ENCODE assay signal across 8 cellular contexts in genomic region chr4:185210102-185210981, GRCh38. TPM values are rescaled to one million over a fixed set of nuclear protein-coding genes. Genes with fewer than 3 reads are reported as not detected.
DNase-seq lines count a peak whose midpoint lies in the region; ATAC-seq and TF ChIP-seq lines count a peak whose summit lies in the region.

No MANE protein-coding gene starts in this region.

- peak overlapping the region; percentile 65 for H2BK12ac ChIP-seq in trophoblast cell (ENCODE audit: low read length)

- peak overlapping the region; percentile 68 for H2BK5ac ChIP-seq in trophoblast cell (ENCODE audit: low read depth, low read length, poor library complexity)

- peaks cover 8% of the 10 kb centered on the region for H3K79me2 ChIP-seq in trophoblast cell (ENCODE audit: control insufficient read depth, insufficient read depth, low read length, poor library complexity)

- H4K12ac ChIP-seq in trophoblast cell (ENCODE audit: low read depth, low read length), result peak overlapping the region; percentile 55

- H2BK120ac ChIP-seq in trophoblast cell (ENCODE audit: insufficient read depth, low read length, poor library complexity), result peak overlapping the region; percentile 80

- H4K91ac ChIP-seq in trophoblast cell (ENCODE audit: low read depth, low read length), result peak overlapping the region; percentile 78

- WGBS in trophoblast cell (ENCODE audit: extremely low coverage, insufficient coverage, insufficient read length), result no CpG with 5 or more reads among the region's 84 CpGs

- peaks cover 6% of the 10 kb centered on the region for H3K79me1 ChIP-seq in trophoblast cell (ENCODE audit: low read length)

- H3K4me1 ChIP-seq in RWPE2 (ENCODE audit: insufficient read depth, poor library complexity, severe bottlenecking), result peaks cover 7% of the 10 kb centered on the region
- peaks cover 18% of the 10 kb centered on the region for H3K4me1 ChIP-seq in adipocyte (ENCODE audit: control insufficient read depth, insufficient read depth, low read length)
- H3K4me1 ChIP-seq in trophoblast cell (ENCODE audit: control insufficient read depth in 1 of 2, insufficient read depth in 2 of 2, low read length in 2 of 2), result peaks cover 3% of the 10 kb centered on the region in 2 experiments

- DNase-seq in SIG-M5 treated with dmso at 0.1 percent for 504 hours (lab: John Stamatoyannopoulos, UW; ENCODE audit: unreplicated experiment) (peak; percentile 11), SIG-M5 (lab: John Stamatoyannopoulos, UW) (no peak), RWPE2 (ENCODE audit: low spot score) (no peak), adipocyte (ENCODE audit: low read depth) (peak; percentile 76), cardiac septum (ENCODE audit: low spot score) (peak; percentile 80), trophoblast cell (peak; percentile 41 to 66), NCI-H187 (lab: John Stamatoyannopoulos, UW) (no peak)

- intact Hi-C loops in cardiac septum (cut with DNase I), result loop anchor here (1.0 kb wide), 1 partner anchor 186 kb away; the partner anchor contains the start of gene ANKRD37

- peak overlapping the region; percentile 91 for H3K18ac ChIP-seq in trophoblast cell (ENCODE audit: low read length)

- H4K8ac ChIP-seq in trophoblast cell (ENCODE audit: low read depth, low read length), result peak overlapping the region; percentile 3

- H3K36me3 ChIP-seq in RWPE2 (ENCODE audit: low read depth) (no peaks in the 10 kb centered on the region), adipocyte (ENCODE audit: control insufficient read depth, insufficient read depth, low read length, severe bottlenecking) (no peaks in the 10 kb centered on the region), trophoblast cell (ENCODE audit: control insufficient read depth in 1 of 2, insufficient read depth in 2 of 2, low read length in 2 of 2) (no peaks in the 10 kb centered on the region)

- peak overlapping the region; percentile 28 for H3K27ac ChIP-seq in RWPE2 (ENCODE audit: poor library complexity, severe bottlenecking)
- H3K27ac ChIP-seq in trophoblast cell (ENCODE audit: low read depth, low read length), result peak overlapping the region; percentile 51

- H3K27me3 ChIP-seq in RWPE2 (ENCODE audit: insufficient read depth, poor library complexity, severe bottlenecking) (no peaks in the 10 kb centered on the region), adipocyte (replicated peaks; ENCODE audit: control insufficient read depth, insufficient read depth, low read length) (no peaks in the 10 kb centered on the region), trophoblast cell (ENCODE audit: insufficient read depth, low read length) (no peaks in the 10 kb centered on the region)

- ATAC-seq in HG02973 (IDR thresholded peaks at IDR 0.05; ENCODE audit: unreplicated experiment) (peak; percentile 18), RWPE2 (ENCODE audit: low read depth) (peak; percentile 49)

- H3K9ac ChIP-seq in adipocyte (ENCODE audit: low read length) (peak overlapping the region; percentile 87), trophoblast cell (ENCODE audit: low read length) (peak overlapping the region; percentile 54)

- TF ChIP-seq CTCF in RWPE2 (IDR thresholded peaks at IDR 0.05; ENCODE audit: poor library complexity, severe bottlenecking), result no peak

- H3K9me3 ChIP-seq in RWPE2 (ENCODE audit: severe bottlenecking), result no peaks in the 10 kb centered on the region
- no peaks in the 10 kb centered on the region for H3K9me3 ChIP-seq in adipocyte (ENCODE audit: control insufficient read depth, low read length)
- H3K9me3 ChIP-seq in trophoblast cell (ENCODE audit: insufficient read depth, low read depth, low read length), result no peaks in the 10 kb centered on the region

- peak overlapping the region; percentile 88 for H2AFZ ChIP-seq in trophoblast cell (ENCODE audit: insufficient read depth, low read length, poor library complexity)

- H3K4ac ChIP-seq in trophoblast cell (ENCODE audit: low read depth, low read length), result peak overlapping the region; percentile 65

- H3K4me3 ChIP-seq in RWPE2 (ENCODE audit: severe bottlenecking) (peak overlapping the region; percentile 72), adipocyte (ENCODE audit: low read length) (peak overlapping the region; percentile 90), trophoblast cell (ENCODE audit: low read depth, low read length) (peak overlapping the region; percentile 80)

- H2AK5ac ChIP-seq in trophoblast cell (ENCODE audit: low read length), result no peak overlapping the region

- peak overlapping the region; percentile 99 for H3K4me2 ChIP-seq in trophoblast cell (ENCODE audit: low read length)

- H3K23ac ChIP-seq in trophoblast cell (ENCODE audit: low read length), result no peak overlapping the region

- H3K14ac ChIP-seq in trophoblast cell (ENCODE audit: low read length), result peak overlapping the region; percentile 8

RNA-seq across cellular contexts. Expression of gene SNX25, which starts 0.9 kb away (rescaled TPM):
- total RNA-seq in cardiac septum, result 10.5 TPM
- polyA plus RNA-seq in trophoblast cell (2013), result 11.4 TPM in 2 replicates

RNA-seq across cellular contexts. Expression of gene CFAP97, which starts 6.5 kb away (rescaled TPM):
- 14.9 TPM for total RNA-seq in cardiac septum
- 16.6 and 17.3 TPM in 2 replicates for polyA plus RNA-seq in trophoblast cell (2013)

Comparison
In these comparisons a context has a peak if more than half of its experiments do, and no peak if none do; other contexts are left out.
1. DNase-seq: peak in SIG-M5 treated with dmso at 0.1 percent for 504 hours (single experiment), adipocyte (single experiment), cardiac septum (single experiment) and trophoblast cell (2 of 2); none in SIG-M5 (single experiment), RWPE2 (single experiment) and NCI-H187 (0 of 2).
2. Peak in every context shown above with its lines, with median percentiles within 50 percentile points of each other: H3K4me3 ChIP-seq.